ENCODE assay signal across 18 cellular contexts in genomic region chr17:35977509-35977908, GRCh38. TPM values are rescaled to one million over a fixed set of nuclear protein-coding genes. Genes with fewer than 3 reads are reported as not detected.
DNase-seq lines count a peak whose midpoint lies in the region; ATAC-seq and TF ChIP-seq lines count a peak whose summit lies in the region.
"Had no signal": no experiment of that assay in that cellular context is flagged by ENCODE, and none has a peak within 500 bp of the region (broad histone marks: within the 10 kb centered on the region; RNA-seq: fewer than 3 reads in every experiment).

No MANE protein-coding gene starts in this region.

- H3K4me1 Mint-ChIP-seq in natural killer cell treated with Interleukin-12 subunit alpha and Interleukin-12 subunit beta and Interleukin-15 and Interleukin-18, amount 100 ng/mL, for 72 hours (ENCODE audit: low read depth in 2 of 2), result peaks cover 35 to 41% of the 10 kb centered on the region in 2 donors
- H3K4me1 Mint-ChIP-seq in natural killer cell, result peaks cover 24 to 48% of the 10 kb centered on the region in 2 donors
- peaks cover 70% of the 10 kb centered on the region for H3K4me1 Mint-ChIP-seq in dendritic cell treated with granulocyte-macrophage colony-stimulating factor and Interleukin-4, amounts not matched to agents 40 ng/mL and 50 ng/mL, for 4 days (ENCODE audit: low read depth)
- H3K4me1 Mint-ChIP-seq in progenitor cell of endocrine pancreas (ENCODE audit: low read depth), result peaks cover 37% of the 10 kb centered on the region
- H3K4me1 Mint-ChIP-seq: GM23338 had no signal

- H3K27me3 Mint-ChIP-seq in natural killer cell treated with Interleukin-12 subunit alpha and Interleukin-12 subunit beta and Interleukin-15 and Interleukin-18, amount 100 ng/mL, for 72 hours, result no peaks in the 10 kb centered on the region
- no peaks in the 10 kb centered on the region for H3K27me3 Mint-ChIP-seq in natural killer cell (ENCODE audit: low read depth in 2 of 2)
- peaks cover 3% of the 10 kb centered on the region for H3K27me3 Mint-ChIP-seq in dendritic cell treated with granulocyte-macrophage colony-stimulating factor and Interleukin-4, amounts not matched to agents 40 ng/mL and 50 ng/mL, for 4 days
- no peaks in the 10 kb centered on the region for H3K27me3 Mint-ChIP-seq in progenitor cell of endocrine pancreas

- ATAC-seq in natural killer cell treated with Interleukin-12 subunit alpha and Interleukin-12 subunit beta and Interleukin-15 and Interleukin-18, amount 100 ng/mL, for 72 hours, result no peak
- ATAC-seq in natural killer cell, result no peak
- no peak for ATAC-seq in HG03196 (IDR thresholded peaks at IDR 0.05; ENCODE audit: unreplicated experiment)
- ATAC-seq in HG03520 (IDR thresholded peaks at IDR 0.05; ENCODE audit: unreplicated experiment), result no peak
- ATAC-seq: GM23338 had no signal

- TF ChIP-seq EP300 in tibial nerve (IDR thresholded peaks at IDR 0.05), result no peak

- H3K9me3 ChIP-seq in tibial nerve, result no peaks in the 10 kb centered on the region

- TF ChIP-seq POLR2A in tibial nerve (IDR thresholded peaks at IDR 0.05), result no peak

- DNase-seq in natural killer cell treated with Interleukin-12 subunit alpha and Interleukin-12 subunit beta and Interleukin-15 and Interleukin-18, amount 100 ng/mL, for 72 hours (ENCODE audit: low spot score), result no peak
- DNase-seq in natural killer cell (no peak), progenitor cell of endocrine pancreas (ENCODE audit: low spot score, unreplicated experiment) (no peak), tibial nerve (ENCODE audit: low spot score in 2 of 2) (no peak), dedifferentiated amniotic fluid mesenchymal stem cell (ENCODE audit: extremely low spot score) (no peak)
- DNase-seq: DMS 273 treated with DMSO at 0.1 percent for 48 hours, H7, KG1 had no signal

- H3K4me3 Mint-ChIP-seq in natural killer cell treated with Interleukin-12 subunit alpha and Interleukin-12 subunit beta and Interleukin-15 and Interleukin-18, amount 100 ng/mL, for 72 hours, result no peak overlapping the region
- H3K4me3 Mint-ChIP-seq in natural killer cell (no peak overlapping the region), progenitor cell of endocrine pancreas (ENCODE audit: low read depth) (no peak overlapping the region)
- no peak overlapping the region for H3K4me3 Mint-ChIP-seq in dendritic cell treated with granulocyte-macrophage colony-stimulating factor and Interleukin-4, amounts not matched to agents 40 ng/mL and 50 ng/mL, for 4 days
- H3K4me3 Mint-ChIP-seq: CD14-positive monocyte, GM23338, IgD-negative memory B cell had no signal

- H3K27me3 ChIP-seq in tibial nerve, result no peaks in the 10 kb centered on the region

- 93 to 97% methylated on average over 7 of the region's 7 CpGs for WGBS in tibial nerve, 2 donors

- H3K36me3 ChIP-seq in tibial nerve, result no peaks in the 10 kb centered on the region

- no peaks in the 10 kb centered on the region for H3K36me3 Mint-ChIP-seq in natural killer cell treated with Interleukin-12 subunit alpha and Interleukin-12 subunit beta and Interleukin-15 and Interleukin-18, amount 100 ng/mL, for 72 hours
- H3K36me3 Mint-ChIP-seq in natural killer cell (no peaks in the 10 kb centered on the region), progenitor cell of endocrine pancreas (ENCODE audit: insufficient read depth) (peaks cover 3% of the 10 kb centered on the region)
- H3K36me3 Mint-ChIP-seq in dendritic cell treated with granulocyte-macrophage colony-stimulating factor and Interleukin-4, amounts not matched to agents 40 ng/mL and 50 ng/mL, for 4 days (ENCODE audit: low read depth), result no peaks in the 10 kb centered on the region
- H3K36me3 Mint-ChIP-seq: CD14-positive monocyte, IgD-negative memory B cell had no signal

- no peak overlapping the region for H3K4me3 ChIP-seq in tibial nerve
- H3K4me3 ChIP-seq: GM23338 had no signal

- peak overlapping the region; percentile 22 to 38 for H3K27ac Mint-ChIP-seq in natural killer cell treated with Interleukin-12 subunit alpha and Interleukin-12 subunit beta and Interleukin-15 and Interleukin-18, amount 100 ng/mL, for 72 hours
- peak overlapping the region in 1 of 2 donors; percentile 15 for H3K27ac Mint-ChIP-seq in natural killer cell
- H3K27ac Mint-ChIP-seq in dendritic cell treated with granulocyte-macrophage colony-stimulating factor and Interleukin-4, amounts not matched to agents 40 ng/mL and 50 ng/mL, for 4 days, result peak overlapping the region; percentile 66
- peak overlapping the region; percentile 69 for H3K27ac Mint-ChIP-seq in progenitor cell of endocrine pancreas
- H3K27ac Mint-ChIP-seq: GM23338, IgD-negative memory B cell had no signal

- no peak overlapping the region for H3K27ac ChIP-seq in tibial nerve
- H3K27ac ChIP-seq: 22Rv1 had no signal

- peaks cover 0 to 13% (median 2%) of the 10 kb centered on the region in 4 donors for H3K4me1 ChIP-seq in tibial nerve

- no peak for TF ChIP-seq CTCF in natural killer cell (IDR thresholded peaks at IDR 0.05)
- no peak for TF ChIP-seq CTCF in progenitor cell of endocrine pancreas (IDR thresholded peaks at IDR 0.05; ENCODE audit: unreplicated experiment)
- no peak for TF ChIP-seq CTCF in tibial nerve (IDR thresholded peaks at IDR 0.05)

- no peaks in the 10 kb centered on the region for H3K9me3 Mint-ChIP-seq in natural killer cell treated with Interleukin-12 subunit alpha and Interleukin-12 subunit beta and Interleukin-15 and Interleukin-18, amount 100 ng/mL, for 72 hours
- H3K9me3 Mint-ChIP-seq in natural killer cell (no peaks in the 10 kb centered on the region), progenitor cell of endocrine pancreas (ENCODE audit: low read depth) (peaks cover 4% of the 10 kb centered on the region)
- H3K9me3 Mint-ChIP-seq in dendritic cell treated with granulocyte-macrophage colony-stimulating factor and Interleukin-4, amounts not matched to agents 40 ng/mL and 50 ng/mL, for 4 days, result no peaks in the 10 kb centered on the region
- H3K9me3 Mint-ChIP-seq: CD14-positive monocyte, GM23338, IgD-negative memory B cell had no signal

- intact Hi-C loops in natural killer cell (cut with micrococcal nuclease), result no loop called here
- intact Hi-C loops in dendritic cell treated with granulocyte-macrophage colony-stimulating factor and Interleukin-4, amounts not matched to agents 40 ng/mL and 50 ng/mL, for 4 days (cut with micrococcal nuclease), result no loop called here

RNA-seq across cellular contexts. Expression of gene CCL16, which starts 3.8 kb away (rescaled TPM):
- total RNA-seq in natural killer cell treated with Interleukin-12 subunit alpha and Interleukin-12 subunit beta and Interleukin-15 and Interleukin-18, amount 100 ng/mL, for 72 hours, result not detected
- not detected for total RNA-seq in natural killer cell
- not detected in 2 replicates for total RNA-seq in progenitor cell of endocrine pancreas
- total RNA-seq in tibial nerve, result not detected
- total RNA-seq: A673, Daoy, GM23338, H7, HT1080 had no signal

RNA-seq across cellular contexts. Expression of gene CCL14, which starts 9.0 kb away (rescaled TPM):
- total RNA-seq in natural killer cell treated with Interleukin-12 subunit alpha and Interleukin-12 subunit beta and Interleukin-15 and Interleukin-18, amount 100 ng/mL, for 72 hours, result not detected
- not detected for total RNA-seq in natural killer cell
- total RNA-seq in progenitor cell of endocrine pancreas, result not detected in 2 replicates
- total RNA-seq in tibial nerve, result 10 to 100 TPM; 14.4 to 62.6 (median 25.8) TPM
- total RNA-seq: A673, Daoy, GM23338, H7, HT1080 had no signal

RNA-seq across cellular contexts. Expression of gene CCL15, which starts 23.8 kb away (rescaled TPM):
- not detected for total RNA-seq in natural killer cell treated with Interleukin-12 subunit alpha and Interleukin-12 subunit beta and Interleukin-15 and Interleukin-18, amount 100 ng/mL, for 72 hours
- total RNA-seq in natural killer cell (not detected), progenitor cell of endocrine pancreas (0.29 TPM in 1 of 2 replicates, not detected in the other), tibial nerve (not detected)
- total RNA-seq: A673, Daoy, GM23338, H7, HT1080 had no signal

RNA-seq across cellular contexts. Expression of gene LYZL6, which starts 34.0 kb away (rescaled TPM):
- total RNA-seq in natural killer cell treated with Interleukin-12 subunit alpha and Interleukin-12 subunit beta and Interleukin-15 and Interleukin-18, amount 100 ng/mL, for 72 hours, result not detected
- not detected for total RNA-seq in natural killer cell
- total RNA-seq in progenitor cell of endocrine pancreas, result not detected in 2 replicates
- total RNA-seq in tibial nerve, result not detected
- total RNA-seq: A673, Daoy, GM23338, H7, HT1080 had no signal

RNA-seq across cellular contexts. Expression of gene CCL23, which starts 40.3 kb away (rescaled TPM):
- total RNA-seq in natural killer cell treated with Interleukin-12 subunit alpha and Interleukin-12 subunit beta and Interleukin-15 and Interleukin-18, amount 100 ng/mL, for 72 hours, result 1 to 10 TPM in 1 of 2 donors, not detected in 1; 1.7 TPM
- total RNA-seq in natural killer cell (under 1 TPM in 2 of 3 donors, not detected in 1; 0.68 to 0.80 TPM), progenitor cell of endocrine pancreas (not detected in 2 replicates), tibial nerve (10 to 100 TPM in 2 of 4 donors, 1 to 10 TPM in 2; 3.1 to 36.9 (median 15.9) TPM)
- total RNA-seq: A673, Daoy, GM23338, H7, HT1080 had no signal

Comparison
In these comparisons a context has a peak if more than half of its experiments do, and no peak if none do; other contexts are left out.
1. RNA of gene CCL14, which starts 9.0 kb away (total RNA-seq): 14.4 to 62.6 TPM in tibial nerve; not detected in natural killer cell treated with Interleukin-12 subunit alpha and Interleukin-12 subunit beta and Interleukin-15 and Interleukin-18, amount 100 ng/mL, for 72 hours, not detected in natural killer cell and not detected in progenitor cell of endocrine pancreas; every median in the first group is over 10 times any median in the second.